In the genomic region with DNA sequence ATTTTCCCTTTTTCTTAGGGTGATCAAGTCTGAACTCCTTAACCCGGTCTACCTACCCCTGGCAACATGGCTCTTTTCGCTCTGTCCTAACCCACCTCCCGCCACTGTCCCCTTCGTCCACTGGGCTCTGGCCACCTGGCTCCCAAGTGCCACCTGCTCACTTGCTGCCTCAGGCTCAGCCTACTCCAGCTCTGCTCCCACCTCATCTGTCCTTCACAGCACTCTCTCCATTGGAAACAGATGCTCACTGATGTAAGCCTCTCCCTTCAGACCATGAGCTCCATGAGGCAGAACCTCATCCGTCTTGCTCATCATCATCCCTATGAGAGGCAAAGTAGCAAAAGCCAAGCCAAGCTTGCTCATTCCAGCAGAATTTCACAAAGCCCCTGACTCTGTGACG, we compare ENCODE assay signal across 16 cellular contexts. TPM values are rescaled to one million over a fixed set of nuclear protein-coding genes. Genes with fewer than 3 reads are reported as not detected.
DNase-seq lines count a peak whose midpoint lies in the region; ATAC-seq and TF ChIP-seq lines count a peak whose summit lies in the region.
"Had no signal": no experiment of that assay in that cellular context is flagged by ENCODE, and none has a peak within 500 bp of the region (broad histone marks: within the 10 kb centered on the region; RNA-seq: fewer than 3 reads in every experiment).

No MANE protein-coding gene starts in this region.

- no peak for TF ChIP-seq POLR2A in esophagus squamous epithelium (IDR thresholded peaks at IDR 0.05)

- H3K4me3 ChIP-seq in esophagus squamous epithelium: no peak overlapping the region
- H3K4me3 ChIP-seq: GM23338 had no signal

- ATAC-seq in sciatic nerve (no peak), HG02798 (IDR thresholded peaks at IDR 0.05; ENCODE audit: poor library complexity, unreplicated experiment) (no peak)
- ATAC-seq: GM23338 had no signal

- TF ChIP-seq CTCF in esophagus squamous epithelium (IDR thresholded peaks at IDR 0.05): no peak

- DNase-seq in Ammon's horn (ENCODE audit: low spot score): peak; percentile 28
- DNase-seq in NCI-H524 treated with DMSO at 0.1 percent for 48 hours (lab: John Stamatoyannopoulos, UW): peak; percentile 49
- peak; percentile 36 for DNase-seq in cerebellar cortex (ENCODE audit: low spot score)
- DNase-seq in sciatic nerve (ENCODE audit: low spot score): peak; percentile 10
- no peak for DNase-seq in NCI-H2171 (lab: John Stamatoyannopoulos, UW)
- no peak for DNase-seq in esophagus squamous epithelium (lab: John Stamatoyannopoulos, UW)
- DNase-seq: ACHN; BE2C; CD4-positive, alpha-beta memory T cell; DMS79; H7 had no signal

- no peaks in the 10 kb centered on the region for H3K9me3 ChIP-seq in esophagus squamous epithelium
- H3K9me3 ChIP-seq: BE2C had no signal

- WGBS in esophagus squamous epithelium, 2 donors: 80 to 85% methylated on average over 6 of the region's 6 CpGs

- H3K27ac ChIP-seq in esophagus squamous epithelium: no peak overlapping the region
- H3K27ac ChIP-seq: C4-2B had no signal

- intact Hi-C loops in sciatic nerve (cut with DNase I) (no loop called here), esophagus squamous epithelium (cut with DNase I) (no loop called here)

- peaks cover 0 to 4% (median 0%) of the 10 kb centered on the region in 4 donors for H3K27me3 ChIP-seq in esophagus squamous epithelium

- no peaks in the 10 kb centered on the region for H3K36me3 ChIP-seq in esophagus squamous epithelium
- H3K36me3 ChIP-seq: BE2C had no signal

- no peaks in the 10 kb centered on the region for H3K4me1 ChIP-seq in esophagus squamous epithelium
- H3K4me1 ChIP-seq: BE2C had no signal

RNA-seq across cellular contexts. Expression of a gene that starts 35.2 kb away (rescaled TPM):
- total RNA-seq in sciatic nerve (0.04 TPM), esophagus squamous epithelium (not detected)
- total RNA-seq: A172; CD4-positive, alpha-beta memory T cell; HT1080 had no signal

Comparison
In these comparisons a context has a peak if more than half of its experiments do, and no peak if none do; other contexts are left out.
1. DNase-seq: peak in Ammon's horn (single experiment), NCI-H524 treated with DMSO at 0.1 percent for 48 hours (single experiment), cerebellar cortex (single experiment) and sciatic nerve (single experiment); none in NCI-H2171 (single experiment) and esophagus squamous epithelium (single experiment).